ENCODE assay signal across 30 cellular contexts in genomic region chr6:119440953-119441352, GRCh38.
"Had no signal": no experiment of that assay in that cellular context is flagged by ENCODE, and none has a peak within 500 bp of the region (broad histone marks: within the 10 kb centered on the region; RNA-seq: fewer than 3 reads in every experiment).

No MANE protein-coding gene starts in this region.

- H3K36me3 ChIP-seq: adrenal gland, esophagus muscularis mucosa, gastrocnemius medialis had no signal

- DNase-seq: activated CD4-positive, alpha-beta memory T cell treated with anti-CD3 and anti-CD28 coated beads for 36 hours; activated CD4-positive, alpha-beta T cell treated with anti-CD3 and anti-CD28 coated beads for 36 hours; activated CD4-positive, alpha-beta T cell treated with anti-CD3 and anti-CD28 coated beads, Interleukin-2, amount 10 ng/mL, durations not matched to agents 24 days and 14 days; activated CD4-positive, CD25-positive, alpha-beta regulatory T cell; activated CD4-positive, CD25-positive, alpha-beta regulatory T cell treated with anti-CD3 and anti-CD28 coated beads, Interleukin-2, amount 50 U/mL, for 72 hours; activated CD8-positive, alpha-beta memory T cell treated with anti-CD3 and anti-CD28 coated beads, Interleukin-2, amount 10 ng/mL, durations not matched to agents 7 days and 5 days; activated CD8-positive, alpha-beta memory T cell treated with anti-CD3 and anti-CD28 coated beads, Interleukin-2, amount 50 U/mL, for 48 hours; activated CD8-positive, alpha-beta T cell treated with anti-CD3 and anti-CD28 coated beads, Interleukin-2, amount 10 ng/mL, durations not matched to agents 7 days and 5 days; activated naive CD4-positive, alpha-beta T cell treated with anti-CD3 and anti-CD28 coated beads for 36 hours; activated naive CD8-positive, alpha-beta T cell treated with anti-CD3 and anti-CD28 coated beads for 36 hours; activated naive CD8-positive, alpha-beta T cell treated with anti-CD3 and anti-CD28 coated beads, Interleukin-2, amount 50 U/mL, for 24 hours; activated T-cell treated with anti-CD3 and anti-CD28 coated beads for 4 hours; activated T-cell treated with anti-CD3 and anti-CD28 coated beads, Interleukin-2, amount 50 U/mL, for 24 hours; activated T-cell treated with anti-CD3 and anti-CD28 coated beads, Interleukin-2, amount 50 U/mL, for 72 hours; adrenal gland; amygdala; aorta; body of pancreas; caudate nucleus; cortex of kidney; dermis blood vessel endothelial cell; effector CD4-positive, alpha-beta T cell; effector memory CD8-positive, alpha-beta T cell; erythroblast; foreskin keratinocyte; gastrocnemius medialis; glutamatergic neuron; T-helper 2 cell had no signal

- H3K4me3 ChIP-seq: adrenal gland, body of pancreas, esophagus muscularis mucosa, gastrocnemius medialis had no signal

- FAIRE-seq: colon had no signal

- H3K27ac ChIP-seq: adrenal gland, body of pancreas, esophagus muscularis mucosa, foreskin keratinocyte, gastrocnemius medialis had no signal

- H3K4me1 ChIP-seq: gastrocnemius medialis had no signal

- H3K27me3 ChIP-seq: adrenal gland, body of pancreas, esophagus muscularis mucosa, foreskin keratinocyte, gastrocnemius medialis had no signal

- ATAC-seq: activated CD4-positive, alpha-beta T cell treated with anti-CD3 and anti-CD28 coated beads for 36 hours; activated CD8-positive, alpha-beta memory T cell treated with anti-CD3 and anti-CD28 coated beads, Interleukin-2, amount 10 ng/mL, durations not matched to agents 7 days and 5 days; activated CD8-positive, alpha-beta T cell treated with anti-CD3 and anti-CD28 coated beads, Interleukin-2, amount 10 ng/mL, durations not matched to agents 7 days and 5 days; activated naive CD8-positive, alpha-beta T cell treated with anti-CD3 and anti-CD28 coated beads, Interleukin-2, amount 50 U/mL, for 24 hours; activated T-cell treated with anti-CD3 and anti-CD28 coated beads, Interleukin-2, amount 50 U/mL, for 72 hours; body of pancreas; effector memory CD8-positive, alpha-beta T cell; foreskin keratinocyte; gastrocnemius medialis had no signal

- H3K9me3 ChIP-seq: adrenal gland, body of pancreas, esophagus muscularis mucosa, gastrocnemius medialis had no signal
